In genomic region chr9:130956636-130957450, GRCh38 we compare ENCODE assay signal across 23 cellular contexts. TPM values are rescaled to one million over a fixed set of nuclear protein-coding genes. Genes with fewer than 3 reads are reported as not detected.
DNase-seq lines count a peak whose midpoint lies in the region; ATAC-seq and TF ChIP-seq lines count a peak whose summit lies in the region.
"Had no signal": no experiment of that assay in that cellular context is flagged by ENCODE, and none has a peak within 500 bp of the region (broad histone marks: within the 10 kb centered on the region; RNA-seq: fewer than 3 reads in every experiment).

No MANE protein-coding gene starts in this region.

- peaks cover 5% of the 10 kb centered on the region for H3K9me3 Mint-ChIP-seq in T-helper 2 cell treated with Interferon-gamma antibody and Interleukin-4, amounts not matched to agents 5 μg/mL and 100 μg/mL, for 36 hours

- H3K36me3 Mint-ChIP-seq in T-helper 2 cell treated with Interferon-gamma antibody and Interleukin-4, amounts not matched to agents 5 μg/mL and 100 μg/mL, for 36 hours (ENCODE audit: low read depth), result peaks cover 2% of the 10 kb centered on the region
- H3K36me3 Mint-ChIP-seq: CD14-positive monocyte, IgD-negative memory B cell had no signal

- DNase-seq in DMS 273 treated with DMSO at 0.1 percent for 48 hours (lab: John Stamatoyannopoulos, UW) (peak; percentile 31), NCI-H2171 (lab: John Stamatoyannopoulos, UW) (peak; percentile 86), caudate nucleus (lab: John Stamatoyannopoulos, UW) (no peak), osteoblast (ENCODE audit: insufficient read length, low spot score, missing footprints) (peak; percentile 46), NCI-H146 treated with DMSO at 0.1 percent for 48 hours (lab: John Stamatoyannopoulos, UW; ENCODE audit: unreplicated experiment) (no peak)
- no peak for DNase-seq in T-helper 2 cell treated with Interferon-gamma antibody and Interleukin-4, amounts not matched to agents 5 μg/mL and 100 μg/mL, for 36 hours (ENCODE audit: low spot score)
- DNase-seq: DMS79; HCEC 1CT; Karpas-422; NCI-H187 treated with DMSO at 0.1 percent for 48 hours; NCI-H2107; NCI-H2227 treated with DMSO at 0.1 percent for 48 hours; NCI-H510A; NCI-H774; NK-92 treated with Interleukin-12 subunit alpha and Interleukin-12 subunit beta, amount 100 ng/mL, for 24 hours; SHP77 treated with DMSO at 0.1 percent for 48 hours; SK-N-SH had no signal

- no peaks in the 10 kb centered on the region for H3K4me1 Mint-ChIP-seq in T-helper 2 cell treated with Interferon-gamma antibody and Interleukin-4, amounts not matched to agents 5 μg/mL and 100 μg/mL, for 36 hours (ENCODE audit: low read depth)
- H3K4me1 Mint-ChIP-seq: B cell, CD14-positive monocyte, IgD-negative memory B cell had no signal

- H3K27ac Mint-ChIP-seq in T-helper 2 cell treated with Interferon-gamma antibody and Interleukin-4, amounts not matched to agents 5 μg/mL and 100 μg/mL, for 36 hours, result no peak overlapping the region
- H3K27ac Mint-ChIP-seq: B cell, CD14-positive monocyte had no signal

- H3K4me3 Mint-ChIP-seq in T-helper 2 cell treated with Interferon-gamma antibody and Interleukin-4, amounts not matched to agents 5 μg/mL and 100 μg/mL, for 36 hours, result no peak overlapping the region
- H3K4me3 Mint-ChIP-seq: B cell, CD14-positive monocyte, IgD-negative memory B cell had no signal

- no peak overlapping the region for H2AFZ ChIP-seq in osteoblast (ENCODE audit: low read length)

- H3K27me3 ChIP-seq in osteoblast (ENCODE audit: insufficient read depth, low read length), result peaks cover 27% of the 10 kb centered on the region

- H3K9me3 ChIP-seq in osteoblast (ENCODE audit: low read depth, low read length), result no peaks in the 10 kb centered on the region
- H3K9me3 ChIP-seq: SK-N-SH had no signal

- no peaks in the 10 kb centered on the region for H4K20me1 ChIP-seq in osteoblast (ENCODE audit: insufficient read depth, low read length)

- H3K36me3 ChIP-seq in osteoblast (ENCODE audit: insufficient read depth, low read length), result no peaks in the 10 kb centered on the region

- peaks cover 1% of the 10 kb centered on the region for H3K4me1 ChIP-seq in osteoblast (ENCODE audit: insufficient read depth, low read length)

- H3K27ac ChIP-seq in caudate nucleus (ENCODE audit: low read depth, low read length), result peak overlapping the region; percentile 36
- no peak overlapping the region for H3K27ac ChIP-seq in osteoblast (ENCODE audit: low read depth, low read length)
- H3K27ac ChIP-seq: RWPE1 had no signal

- TF ChIP-seq CTCF in osteoblast (IDR thresholded peaks at IDR 0.05; ENCODE audit: extremely low read depth, low read depth, low read length), result no peak

- H3K4me2 ChIP-seq in osteoblast (ENCODE audit: insufficient read depth, low read length), result no peak overlapping the region
- H3K4me2 ChIP-seq: SK-N-SH had no signal

- no peak for ATAC-seq in HG03469 (IDR thresholded peaks at IDR 0.05; ENCODE audit: unreplicated experiment)

- H3K4me3 ChIP-seq in osteoblast (ENCODE audit: insufficient read depth, low read length), result no peak overlapping the region

- H3K79me2 ChIP-seq in osteoblast (ENCODE audit: insufficient read depth, low read length), result no peaks in the 10 kb centered on the region

- no peaks in the 10 kb centered on the region for H3K27me3 Mint-ChIP-seq in T-helper 2 cell treated with Interferon-gamma antibody and Interleukin-4, amounts not matched to agents 5 μg/mL and 100 μg/mL, for 36 hours (ENCODE audit: low read depth)

RNA-seq across cellular contexts. Expression of gene FIBCD1, which starts 17.8 kb away (rescaled TPM):
- 5.1 and 5.3 TPM in 2 replicates for total RNA-seq in osteoblast
- total RNA-seq: B cell had no signal

RNA-seq across cellular contexts. Expression of gene LAMC3, which starts 52.1 kb away (rescaled TPM):
- under 0.01 TPM in 1 of 2 replicates, not detected in the other for total RNA-seq in osteoblast
- total RNA-seq: M059J had no signal

Comparison
In these comparisons a context has a peak if more than half of its experiments do, and no peak if none do; other contexts are left out.
1. DNase-seq: peak in DMS 273 treated with DMSO at 0.1 percent for 48 hours (single experiment), NCI-H2171 (single experiment) and osteoblast (single experiment); none in caudate nucleus (0 of 61), NCI-H146 treated with DMSO at 0.1 percent for 48 hours (single experiment) and T-helper 2 cell treated with Interferon-gamma antibody and Interleukin-4, amounts not matched to agents 5 μg/mL and 100 μg/mL, for 36 hours (single experiment).